5 cellular contexts compared by ENCODE assay signal in the genomic region with DNA sequence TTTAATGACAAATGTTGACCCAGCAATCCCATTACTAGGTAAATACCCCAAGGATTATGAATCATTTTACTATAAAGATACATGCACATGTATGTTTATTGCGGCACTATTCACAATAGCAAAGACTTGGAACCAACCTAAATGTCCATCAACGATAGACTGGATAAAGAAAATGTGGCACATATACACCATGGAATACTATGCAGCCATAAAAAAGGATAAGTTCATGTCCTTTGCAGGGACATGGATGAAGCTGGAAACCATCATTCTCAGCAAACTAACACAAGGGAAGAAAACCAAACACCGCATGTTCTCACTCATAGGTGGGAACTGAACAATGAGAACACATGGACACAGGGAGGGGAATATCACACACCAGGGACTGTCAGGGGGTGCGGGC. TPM values are rescaled to one million over a fixed set of nuclear protein-coding genes. Genes with fewer than 3 reads are reported as not detected.
"Had no signal": no experiment of that assay in that cellular context is flagged by ENCODE, and none has a peak within 500 bp of the region (broad histone marks: within the 10 kb centered on the region; RNA-seq: fewer than 3 reads in every experiment).

No MANE protein-coding gene starts in this region.

RNA-seq across cellular contexts. Expression of a gene that starts 38.6 kb away (rescaled TPM):
- total RNA-seq: natural killer cell; natural killer cell treated with Interleukin-12 subunit alpha and Interleukin-12 subunit beta and Interleukin-15 and Interleukin-18, amount 100 ng/mL, for 72 hours; pulmonary artery endothelial cell; right cardiac atrium; skeletal muscle tissue had no signal
